Comparison of ENCODE assay signal across 22 cellular contexts in the genomic region with DNA sequence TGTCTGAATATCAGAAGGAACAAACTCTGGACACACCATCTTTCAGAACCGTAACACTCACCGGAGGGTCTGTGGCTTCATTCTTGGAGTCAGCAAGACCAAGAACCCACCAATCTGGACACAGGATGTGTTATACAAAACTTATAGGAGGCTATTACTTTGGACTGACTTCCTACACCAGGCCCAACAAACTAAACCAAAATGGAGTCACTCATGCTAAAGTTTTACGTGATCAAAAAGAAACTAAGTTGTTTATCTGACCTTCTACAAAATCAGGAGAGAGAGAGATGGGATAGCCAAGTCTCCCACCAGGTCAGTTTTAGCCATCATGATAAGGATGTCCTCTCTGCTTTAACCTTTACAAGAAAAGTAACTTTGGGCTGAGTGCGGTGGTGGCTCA. TPM values are rescaled to one million over a fixed set of nuclear protein-coding genes. Genes with fewer than 3 reads are reported as not detected.
"Had no signal": no experiment of that assay in that cellular context is flagged by ENCODE, and none has a peak within 500 bp of the region (broad histone marks: within the 10 kb centered on the region; RNA-seq: fewer than 3 reads in every experiment).

No MANE protein-coding gene starts in this region.

- H3K9me3 ChIP-seq: gastrocnemius medialis, mucosa of descending colon, tibial artery had no signal

- H3K4me3 ChIP-seq: gastrocnemius medialis, mucosa of descending colon, tibial artery had no signal

- H3K4me3 Mint-ChIP-seq: activated CD8-positive, alpha-beta T cell treated with anti-CD3 and anti-CD28 coated beads, Interleukin-2, amount 10 ng/mL, durations not matched to agents 7 days and 5 days; activated naive CD4-positive, alpha-beta T cell treated with anti-CD3 and anti-CD28 coated beads, Interleukin-2, amount 50 U/mL, for 24 hours had no signal

- H3K36me3 ChIP-seq: brain microvascular endothelial cell, gastrocnemius medialis had no signal

- H3K27ac ChIP-seq: brain microvascular endothelial cell, gastrocnemius medialis, tibial artery, WERI-Rb-1 had no signal

- DNase-seq: activated CD4-positive, alpha-beta T cell treated with anti-CD3 and anti-CD28 coated beads for 1 hour; activated CD4-positive, alpha-beta T cell treated with anti-CD3 and anti-CD28 coated beads, Interleukin-2, amount 50 U/mL, for 1 hour; activated CD8-positive, alpha-beta T cell treated with anti-CD3 and anti-CD28 coated beads, Interleukin-2, amount 10 ng/mL, durations not matched to agents 7 days and 5 days; activated gamma-delta T cell treated with Interleukin-2 at 50 U/mL for 16 hours; anterior cingulate cortex; brain microvascular endothelial cell; central memory CD4-positive, alpha-beta T cell; dermis blood vessel endothelial cell; effector CD8-positive, alpha-beta T cell; gastrocnemius medialis; hippocampal formation; left ventricle myocardium superior; mesenchymal stem cell; right cardiac atrium; stimulated activated CD4-positive, alpha-beta T cell treated with anti-CD3 and anti-CD28 coated beads, Interleukin-12 subunit alpha, Interleukin-12 subunit beta, amount 100 ng/mL, for 4 hours; stimulated activated CD4-positive, alpha-beta T cell treated with anti-CD3 and anti-CD28 coated beads, Interleukin-4, amount 100 ng/mL, for 4 hours; stimulated activated naive CD8-positive, alpha-beta T cell treated with anti-CD3 and anti-CD28 coated beads, Interleukin-15, Interleukin-2, amounts not matched to agents 100 U/mL and 50 U/mL, for 24 hours; tibial artery; WERI-Rb-1 had no signal

- H3K27me3 Mint-ChIP-seq: activated naive CD4-positive, alpha-beta T cell treated with anti-CD3 and anti-CD28 coated beads, Interleukin-2, amount 50 U/mL, for 24 hours had no signal

- H3K27ac Mint-ChIP-seq: activated CD8-positive, alpha-beta T cell treated with anti-CD3 and anti-CD28 coated beads, Interleukin-2, amount 10 ng/mL, durations not matched to agents 7 days and 5 days; activated naive CD4-positive, alpha-beta T cell treated with anti-CD3 and anti-CD28 coated beads, Interleukin-2, amount 50 U/mL, for 24 hours had no signal

- H3K27me3 ChIP-seq: brain microvascular endothelial cell, gastrocnemius medialis, tibial artery had no signal

- ATAC-seq: activated CD8-positive, alpha-beta T cell treated with anti-CD3 and anti-CD28 coated beads, Interleukin-2, amount 10 ng/mL, durations not matched to agents 7 days and 5 days; esophagus mucosa; gastrocnemius medialis; left ventricle myocardium superior; mucosa of descending colon; right cardiac atrium; stimulated activated naive CD8-positive, alpha-beta T cell treated with anti-CD3 and anti-CD28 coated beads, Interleukin-15, Interleukin-2, amounts not matched to agents 100 U/mL and 50 U/mL, for 24 hours had no signal

- H3K9me3 Mint-ChIP-seq: activated naive CD4-positive, alpha-beta T cell treated with anti-CD3 and anti-CD28 coated beads, Interleukin-2, amount 50 U/mL, for 24 hours had no signal

RNA-seq across cellular contexts. Expression of gene ANGPTL4, which starts 23.0 kb away (rescaled TPM):
- total RNA-seq: activated CD8-positive, alpha-beta T cell treated with anti-CD3 and anti-CD28 coated beads, Interleukin-2, amount 10 ng/mL, durations not matched to agents 7 days and 5 days had no signal
